28 cellular contexts compared by ENCODE assay signal in the genomic region with DNA sequence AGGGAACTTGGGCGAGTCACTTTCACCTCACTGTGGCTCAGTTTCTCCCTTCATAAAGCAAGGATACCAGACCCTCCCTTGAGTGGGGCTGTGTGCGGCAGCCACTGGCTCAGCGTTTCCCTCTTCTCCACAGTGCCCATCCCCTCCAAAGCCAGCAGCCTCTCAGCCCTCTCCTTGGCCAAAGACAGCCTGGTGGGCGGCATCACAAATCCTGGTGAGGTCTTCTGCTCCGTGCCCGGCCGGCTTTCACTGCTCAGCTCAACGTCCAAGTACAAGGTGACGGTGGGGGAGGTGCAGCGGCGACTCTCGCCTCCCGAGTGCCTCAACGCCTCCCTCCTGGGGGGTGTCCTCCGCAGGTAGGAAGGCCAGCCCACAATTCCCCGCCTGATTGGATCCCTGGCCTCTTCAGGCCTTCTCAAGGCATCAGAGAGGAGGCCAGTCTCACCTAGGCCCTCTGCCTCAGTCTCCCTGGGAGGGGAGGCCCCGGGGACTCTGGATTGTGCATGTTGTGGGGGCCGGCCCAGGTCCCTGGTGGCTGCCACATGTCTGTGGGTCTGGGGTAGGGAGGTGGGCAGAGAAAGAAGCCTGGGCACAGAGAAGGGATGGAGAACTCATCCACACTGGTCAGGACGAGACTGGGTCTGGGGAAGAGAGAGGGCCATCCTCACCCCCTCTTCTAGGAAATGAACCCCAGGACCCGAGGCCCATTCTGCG. TPM values are rescaled to one million over a fixed set of nuclear protein-coding genes. Genes with fewer than 3 reads are reported as not detected.
"Had no signal": no experiment of that assay in that cellular context is flagged by ENCODE, and none has a peak within 500 bp of the region (broad histone marks: within the 10 kb centered on the region; RNA-seq: fewer than 3 reads in every experiment).

No MANE protein-coding gene starts in this region.

- H3K4me3 ChIP-seq: body of pancreas, gastrocnemius medialis, hepatocyte, psoas muscle, smooth muscle cell, suprapubic skin, transverse colon had no signal

- H3K27ac Mint-ChIP-seq: activated CD4-positive, alpha-beta memory T cell treated with anti-CD3 and anti-CD28 coated beads for 36 hours; activated naive CD8-positive, alpha-beta T cell; activated T-helper 17 cell treated with anti-CD3 and anti-CD28 coated beads, Interleukin-2, amount 50 U/mL, for 72 hours; effector memory CD8-positive, alpha-beta T cell; mesothelial cell of epicardium had no signal

- H3K27ac ChIP-seq: body of pancreas, gastrocnemius medialis, hepatocyte, parathyroid adenoma, psoas muscle, suprapubic skin, transverse colon, VCaP had no signal

- ATAC-seq: activated CD4-positive, CD25-positive, alpha-beta regulatory T cell treated with anti-CD3 and anti-CD28 coated beads, Interleukin-2, amount 50 U/mL, for 24 hours; activated T-cell treated with anti-CD3 and anti-CD28 coated beads, Interleukin-2, amount 50 U/mL, for 4 hours; activated T-helper 17 cell treated with anti-CD3 and anti-CD28 coated beads, Interleukin-2, amount 50 U/mL, for 72 hours; body of pancreas; effector memory CD8-positive, alpha-beta T cell; gastrocnemius medialis; left cardiac atrium; left ventricle myocardium superior; psoas muscle had no signal

- H3K4me1 ChIP-seq: body of pancreas, gastrocnemius medialis, parathyroid adenoma, psoas muscle, suprapubic skin, transverse colon had no signal

- H3K4me3 Mint-ChIP-seq: activated CD4-positive, alpha-beta memory T cell treated with anti-CD3 and anti-CD28 coated beads for 36 hours; activated naive CD8-positive, alpha-beta T cell; activated T-cell treated with anti-CD3 and anti-CD28 coated beads, Interleukin-2, amount 50 U/mL, for 4 hours; activated T-helper 17 cell treated with anti-CD3 and anti-CD28 coated beads, Interleukin-2, amount 50 U/mL, for 72 hours; effector memory CD8-positive, alpha-beta T cell; mesothelial cell of epicardium; naive B cell had no signal

- H3K36me3 Mint-ChIP-seq: activated CD4-positive, alpha-beta memory T cell treated with anti-CD3 and anti-CD28 coated beads for 36 hours had no signal

- H3K27me3 Mint-ChIP-seq: activated CD4-positive, alpha-beta memory T cell treated with anti-CD3 and anti-CD28 coated beads for 36 hours; activated naive CD8-positive, alpha-beta T cell; activated T-helper 17 cell treated with anti-CD3 and anti-CD28 coated beads, Interleukin-2, amount 50 U/mL, for 72 hours; effector memory CD8-positive, alpha-beta T cell; naive B cell had no signal

- H3K9me3 ChIP-seq: body of pancreas, gastrocnemius medialis, psoas muscle, suprapubic skin, transverse colon had no signal

- H3K36me3 ChIP-seq: gastrocnemius medialis, transverse colon had no signal

- H3K27me3 ChIP-seq: body of pancreas, gastrocnemius medialis, hepatocyte, suprapubic skin, transverse colon had no signal

- H3K9me3 Mint-ChIP-seq: activated CD4-positive, alpha-beta memory T cell treated with anti-CD3 and anti-CD28 coated beads for 36 hours; activated T-cell treated with anti-CD3 and anti-CD28 coated beads, Interleukin-2, amount 50 U/mL, for 4 hours; activated T-helper 17 cell treated with anti-CD3 and anti-CD28 coated beads, Interleukin-2, amount 50 U/mL, for 72 hours; effector memory CD8-positive, alpha-beta T cell; mesothelial cell of epicardium; naive B cell had no signal

- H3K4me1 Mint-ChIP-seq: naive B cell had no signal

- DNase-seq: activated CD4-positive, alpha-beta memory T cell treated with anti-CD3 and anti-CD28 coated beads for 36 hours; activated CD4-positive, alpha-beta T cell treated with anti-CD3 and anti-CD28 coated beads for 48 hours; activated naive CD4-positive, alpha-beta T cell; activated T-cell treated with anti-CD3 and anti-CD28 coated beads, Interleukin-2, amount 50 U/mL, for 4 hours; anterior cingulate cortex; body of pancreas; cortex of kidney; effector memory CD8-positive, alpha-beta T cell; gastrocnemius medialis; left cardiac atrium; left ventricle myocardium superior; naive B cell; nucleus accumbens; psoas muscle; stimulated activated CD4-positive, alpha-beta T cell treated with anti-CD3 and anti-CD28 coated beads, Interleukin-15, amount 100 ng/mL, for 24 hours; stimulated activated CD4-positive, alpha-beta T cell treated with anti-CD3 and anti-CD28 coated beads, Interleukin-2, amount 100 ng/mL, for 24 hours; stimulated activated naive CD4-positive, alpha-beta T cell; T-helper 9 cell; transverse colon had no signal

RNA-seq across cellular contexts. Expression of a gene that starts 15.2 kb away (rescaled TPM):
- total RNA-seq: body of pancreas, gastrocnemius medialis, hepatocyte, psoas muscle had no signal
